In the genomic region with DNA sequence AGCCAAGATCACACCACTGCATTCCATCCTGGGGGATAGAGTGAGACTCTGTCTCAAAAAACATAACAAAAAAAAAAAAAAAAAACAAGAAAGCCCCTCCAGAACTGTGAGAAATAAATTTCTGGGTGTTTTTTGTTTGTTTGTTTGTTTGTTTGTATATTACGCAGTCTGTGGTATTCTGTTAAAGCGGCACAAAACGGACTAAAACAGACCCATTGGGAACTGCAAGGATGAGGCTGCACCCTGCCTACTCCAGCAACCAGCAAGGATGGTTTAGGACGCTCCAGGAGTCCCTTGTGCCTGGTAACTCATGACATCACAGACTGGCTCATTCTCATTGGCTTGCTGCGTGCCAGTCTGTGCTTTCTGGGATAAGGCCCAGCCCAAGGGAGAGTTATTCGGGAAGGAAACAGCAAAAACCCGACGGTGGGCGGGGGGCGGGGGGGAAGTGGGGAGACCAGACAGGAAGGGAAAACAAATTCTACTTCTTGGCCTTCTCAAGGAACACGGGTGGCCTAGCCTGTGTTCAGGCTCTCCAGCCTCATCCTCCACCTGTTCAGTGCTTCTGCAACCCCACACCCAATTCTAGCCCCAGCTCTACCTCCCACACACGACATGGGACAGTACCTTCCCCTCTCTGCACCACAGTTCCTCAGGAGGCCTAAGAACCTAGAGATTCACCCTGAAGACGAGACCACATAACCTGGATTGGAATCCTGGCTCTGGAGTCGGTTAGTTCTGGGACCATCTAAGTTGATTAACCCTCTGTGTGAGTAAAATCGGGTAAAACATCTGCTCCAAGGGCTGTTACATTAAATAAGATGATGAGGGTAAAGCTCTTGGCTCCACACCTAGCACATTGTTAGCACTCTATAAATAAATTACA, we compare ENCODE assay signal across 3 cellular contexts.
TF ChIP-seq lines count a peak whose summit lies in the region.

No MANE protein-coding gene starts in this region.

TF ChIP-seq in HEK293T, 16 proteins besides CTCF, POLR2A, EP300 and RAD21 (continued from another document):
- TF ChIP-seq, protein P1, sequence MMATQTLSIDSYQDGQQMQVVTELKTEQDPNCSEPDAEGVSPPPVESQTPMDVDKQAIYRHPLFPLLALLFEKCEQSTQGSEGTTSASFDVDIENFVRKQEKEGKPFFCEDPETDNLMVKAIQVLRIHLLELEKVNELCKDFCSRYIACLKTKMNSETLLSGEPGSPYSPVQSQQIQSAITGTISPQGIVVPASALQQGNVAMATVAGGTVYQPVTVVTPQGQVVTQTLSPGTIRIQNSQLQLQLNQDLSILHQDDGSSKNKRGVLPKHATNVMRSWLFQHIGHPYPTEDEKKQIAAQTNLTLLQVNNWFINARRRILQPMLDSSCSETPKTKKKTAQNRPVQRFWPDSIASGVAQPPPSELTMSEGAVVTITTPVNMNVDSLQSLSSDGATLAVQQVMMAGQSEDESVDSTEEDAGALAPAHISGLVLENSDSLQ (IDR thresholded peaks at IDR 0.05): peak; percentile 56; the same call in 1 of the 2 replicates
- no peak for TF ChIP-seq HDGF (IDR thresholded peaks at IDR 0.05; ENCODE audit: borderline replicate concordance)

TF ChIP-seq in SK-N-SH treated with all-trans-retinoic acid at 6 μM for 48 hours, 23 proteins besides CTCF, POLR2A, EP300 and RAD21 (continues in another document):
- TF ChIP-seq, protein P2, sequence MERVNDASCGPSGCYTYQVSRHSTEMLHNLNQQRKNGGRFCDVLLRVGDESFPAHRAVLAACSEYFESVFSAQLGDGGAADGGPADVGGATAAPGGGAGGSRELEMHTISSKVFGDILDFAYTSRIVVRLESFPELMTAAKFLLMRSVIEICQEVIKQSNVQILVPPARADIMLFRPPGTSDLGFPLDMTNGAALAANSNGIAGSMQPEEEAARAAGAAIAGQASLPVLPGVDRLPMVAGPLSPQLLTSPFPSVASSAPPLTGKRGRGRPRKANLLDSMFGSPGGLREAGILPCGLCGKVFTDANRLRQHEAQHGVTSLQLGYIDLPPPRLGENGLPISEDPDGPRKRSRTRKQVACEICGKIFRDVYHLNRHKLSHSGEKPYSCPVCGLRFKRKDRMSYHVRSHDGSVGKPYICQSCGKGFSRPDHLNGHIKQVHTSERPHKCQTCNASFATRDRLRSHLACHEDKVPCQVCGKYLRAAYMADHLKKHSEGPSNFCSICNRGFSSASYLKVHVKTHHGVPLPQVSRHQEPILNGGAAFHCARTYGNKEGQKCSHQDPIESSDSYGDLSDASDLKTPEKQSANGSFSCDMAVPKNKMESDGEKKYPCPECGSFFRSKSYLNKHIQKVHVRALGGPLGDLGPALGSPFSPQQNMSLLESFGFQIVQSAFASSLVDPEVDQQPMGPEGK (CRISPR knock-in tag; IDR thresholded peaks at IDR 0.05; ENCODE audit: borderline replicate concordance): no peak
- no peak for TF ChIP-seq TOX (CRISPR knock-in tag; IDR thresholded peaks at IDR 0.05; ENCODE audit: borderline replicate concordance)
- TF ChIP-seq ZNF565 (CRISPR knock-in tag; conservative IDR thresholded peaks at IDR 0.05; ENCODE audit: low read depth): no peak
- TF ChIP-seq PPARA (CRISPR knock-in tag; IDR thresholded peaks at IDR 0.05; ENCODE audit: borderline replicate concordance): no peak
- no peak for TF ChIP-seq ZC3H10 (CRISPR knock-in tag; IDR thresholded peaks at IDR 0.05)
- TF ChIP-seq ESRRG (CRISPR knock-in tag; IDR thresholded peaks at IDR 0.05): no peak
- TF ChIP-seq RARB (CRISPR knock-in tag; IDR thresholded peaks at IDR 0.05): no peak
- TF ChIP-seq, protein P3, sequence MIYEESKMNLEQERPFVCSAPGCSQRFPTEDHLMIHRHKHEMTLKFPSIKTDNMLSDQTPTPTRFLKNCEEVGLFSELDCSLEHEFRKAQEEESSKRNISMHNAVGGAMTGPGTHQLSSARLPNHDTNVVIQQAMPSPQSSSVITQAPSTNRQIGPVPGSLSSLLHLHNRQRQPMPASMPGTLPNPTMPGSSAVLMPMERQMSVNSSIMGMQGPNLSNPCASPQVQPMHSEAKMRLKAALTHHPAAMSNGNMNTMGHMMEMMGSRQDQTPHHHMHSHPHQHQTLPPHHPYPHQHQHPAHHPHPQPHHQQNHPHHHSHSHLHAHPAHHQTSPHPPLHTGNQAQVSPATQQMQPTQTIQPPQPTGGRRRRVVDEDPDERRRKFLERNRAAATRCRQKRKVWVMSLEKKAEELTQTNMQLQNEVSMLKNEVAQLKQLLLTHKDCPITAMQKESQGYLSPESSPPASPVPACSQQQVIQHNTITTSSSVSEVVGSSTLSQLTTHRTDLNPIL (CRISPR knock-in tag; IDR thresholded peaks at IDR 0.05; ENCODE audit: low read depth): no peak
- no peak for TF ChIP-seq ARNTL (CRISPR knock-in tag; IDR thresholded peaks at IDR 0.05; ENCODE audit: borderline replicate concordance, low read depth)
- no peak for TF ChIP-seq OSR1 (CRISPR knock-in tag; IDR thresholded peaks at IDR 0.05)
- TF ChIP-seq ZNF70 (CRISPR knock-in tag; IDR thresholded peaks at IDR 0.05): no peak
- TF ChIP-seq, protein P4, sequence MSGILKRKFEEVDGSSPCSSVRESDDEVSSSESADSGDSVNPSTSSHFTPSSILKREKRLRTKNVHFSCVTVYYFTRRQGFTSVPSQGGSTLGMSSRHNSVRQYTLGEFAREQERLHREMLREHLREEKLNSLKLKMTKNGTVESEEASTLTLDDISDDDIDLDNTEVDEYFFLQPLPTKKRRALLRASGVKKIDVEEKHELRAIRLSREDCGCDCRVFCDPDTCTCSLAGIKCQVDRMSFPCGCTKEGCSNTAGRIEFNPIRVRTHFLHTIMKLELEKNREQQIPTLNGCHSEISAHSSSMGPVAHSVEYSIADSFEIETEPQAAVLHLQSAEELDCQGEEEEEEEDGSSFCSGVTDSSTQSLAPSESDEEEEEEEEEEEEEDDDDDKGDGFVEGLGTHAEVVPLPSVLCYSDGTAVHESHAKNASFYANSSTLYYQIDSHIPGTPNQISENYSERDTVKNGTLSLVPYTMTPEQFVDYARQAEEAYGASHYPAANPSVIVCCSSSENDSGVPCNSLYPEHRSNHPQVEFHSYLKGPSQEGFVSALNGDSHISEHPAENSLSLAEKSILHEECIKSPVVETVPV (CRISPR knock-in tag; IDR thresholded peaks at IDR 0.05): no peak
- TF ChIP-seq, protein P5, sequence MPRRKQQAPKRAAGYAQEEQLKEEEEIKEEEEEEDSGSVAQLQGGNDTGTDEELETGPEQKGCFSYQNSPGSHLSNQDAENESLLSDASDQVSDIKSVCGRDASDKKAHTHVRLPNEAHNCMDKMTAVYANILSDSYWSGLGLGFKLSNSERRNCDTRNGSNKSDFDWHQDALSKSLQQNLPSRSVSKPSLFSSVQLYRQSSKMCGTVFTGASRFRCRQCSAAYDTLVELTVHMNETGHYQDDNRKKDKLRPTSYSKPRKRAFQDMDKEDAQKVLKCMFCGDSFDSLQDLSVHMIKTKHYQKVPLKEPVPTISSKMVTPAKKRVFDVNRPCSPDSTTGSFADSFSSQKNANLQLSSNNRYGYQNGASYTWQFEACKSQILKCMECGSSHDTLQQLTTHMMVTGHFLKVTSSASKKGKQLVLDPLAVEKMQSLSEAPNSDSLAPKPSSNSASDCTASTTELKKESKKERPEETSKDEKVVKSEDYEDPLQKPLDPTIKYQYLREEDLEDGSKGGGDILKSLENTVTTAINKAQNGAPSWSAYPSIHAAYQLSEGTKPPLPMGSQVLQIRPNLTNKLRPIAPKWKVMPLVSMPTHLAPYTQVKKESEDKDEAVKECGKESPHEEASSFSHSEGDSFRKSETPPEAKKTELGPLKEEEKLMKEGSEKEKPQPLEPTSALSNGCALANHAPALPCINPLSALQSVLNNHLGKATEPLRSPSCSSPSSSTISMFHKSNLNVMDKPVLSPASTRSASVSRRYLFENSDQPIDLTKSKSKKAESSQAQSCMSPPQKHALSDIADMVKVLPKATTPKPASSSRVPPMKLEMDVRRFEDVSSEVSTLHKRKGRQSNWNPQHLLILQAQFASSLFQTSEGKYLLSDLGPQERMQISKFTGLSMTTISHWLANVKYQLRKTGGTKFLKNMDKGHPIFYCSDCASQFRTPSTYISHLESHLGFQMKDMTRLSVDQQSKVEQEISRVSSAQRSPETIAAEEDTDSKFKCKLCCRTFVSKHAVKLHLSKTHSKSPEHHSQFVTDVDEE (CRISPR knock-in tag; IDR thresholded peaks at IDR 0.05): no peak
- no peak for TF ChIP-seq ZFP3 (CRISPR knock-in tag; IDR thresholded peaks at IDR 0.05)
- TF ChIP-seq CSDC2 (CRISPR knock-in tag; IDR thresholded peaks at IDR 0.05): no peak

TF ChIP-seq in K562, 482 proteins besides CTCF, POLR2A, EP300 and RAD21 (continued from another document):
- TF ChIP-seq, protein P1 (IDR thresholded peaks at IDR 0.05): peak; percentile 35; the same call in 1 of the 2 replicates
- TF ChIP-seq ELF4 (CRISPR knock-in tag; IDR thresholded peaks at IDR 0.05): no peak
- TF ChIP-seq, protein P6, sequence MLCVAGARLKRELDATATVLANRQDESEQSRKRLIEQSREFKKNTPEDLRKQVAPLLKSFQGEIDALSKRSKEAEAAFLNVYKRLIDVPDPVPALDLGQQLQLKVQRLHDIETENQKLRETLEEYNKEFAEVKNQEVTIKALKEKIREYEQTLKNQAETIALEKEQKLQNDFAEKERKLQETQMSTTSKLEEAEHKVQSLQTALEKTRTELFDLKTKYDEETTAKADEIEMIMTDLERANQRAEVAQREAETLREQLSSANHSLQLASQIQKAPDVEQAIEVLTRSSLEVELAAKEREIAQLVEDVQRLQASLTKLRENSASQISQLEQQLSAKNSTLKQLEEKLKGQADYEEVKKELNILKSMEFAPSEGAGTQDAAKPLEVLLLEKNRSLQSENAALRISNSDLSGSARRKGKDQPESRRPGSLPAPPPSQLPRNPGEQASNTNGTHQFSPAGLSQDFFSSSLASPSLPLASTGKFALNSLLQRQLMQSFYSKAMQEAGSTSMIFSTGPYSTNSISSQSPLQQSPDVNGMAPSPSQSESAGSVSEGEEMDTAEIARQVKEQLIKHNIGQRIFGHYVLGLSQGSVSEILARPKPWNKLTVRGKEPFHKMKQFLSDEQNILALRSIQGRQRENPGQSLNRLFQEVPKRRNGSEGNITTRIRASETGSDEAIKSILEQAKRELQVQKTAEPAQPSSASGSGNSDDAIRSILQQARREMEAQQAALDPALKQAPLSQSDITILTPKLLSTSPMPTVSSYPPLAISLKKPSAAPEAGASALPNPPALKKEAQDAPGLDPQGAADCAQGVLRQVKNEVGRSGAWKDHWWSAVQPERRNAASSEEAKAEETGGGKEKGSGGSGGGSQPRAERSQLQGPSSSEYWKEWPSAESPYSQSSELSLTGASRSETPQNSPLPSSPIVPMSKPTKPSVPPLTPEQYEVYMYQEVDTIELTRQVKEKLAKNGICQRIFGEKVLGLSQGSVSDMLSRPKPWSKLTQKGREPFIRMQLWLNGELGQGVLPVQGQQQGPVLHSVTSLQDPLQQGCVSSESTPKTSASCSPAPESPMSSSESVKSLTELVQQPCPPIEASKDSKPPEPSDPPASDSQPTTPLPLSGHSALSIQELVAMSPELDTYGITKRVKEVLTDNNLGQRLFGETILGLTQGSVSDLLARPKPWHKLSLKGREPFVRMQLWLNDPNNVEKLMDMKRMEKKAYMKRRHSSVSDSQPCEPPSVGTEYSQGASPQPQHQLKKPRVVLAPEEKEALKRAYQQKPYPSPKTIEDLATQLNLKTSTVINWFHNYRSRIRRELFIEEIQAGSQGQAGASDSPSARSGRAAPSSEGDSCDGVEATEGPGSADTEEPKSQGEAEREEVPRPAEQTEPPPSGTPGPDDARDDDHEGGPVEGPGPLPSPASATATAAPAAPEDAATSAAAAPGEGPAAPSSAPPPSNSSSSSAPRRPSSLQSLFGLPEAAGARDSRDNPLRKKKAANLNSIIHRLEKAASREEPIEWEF (CRISPR knock-in tag; IDR thresholded peaks at IDR 0.05): no peak
- 0 out of 2 replicates have a peak, but pooled peaks have one; percentile 14 for TF ChIP-seq BHLHE40 (IDR thresholded peaks at IDR 0.05; ENCODE audit: low read length)
- TF ChIP-seq, protein P7, sequence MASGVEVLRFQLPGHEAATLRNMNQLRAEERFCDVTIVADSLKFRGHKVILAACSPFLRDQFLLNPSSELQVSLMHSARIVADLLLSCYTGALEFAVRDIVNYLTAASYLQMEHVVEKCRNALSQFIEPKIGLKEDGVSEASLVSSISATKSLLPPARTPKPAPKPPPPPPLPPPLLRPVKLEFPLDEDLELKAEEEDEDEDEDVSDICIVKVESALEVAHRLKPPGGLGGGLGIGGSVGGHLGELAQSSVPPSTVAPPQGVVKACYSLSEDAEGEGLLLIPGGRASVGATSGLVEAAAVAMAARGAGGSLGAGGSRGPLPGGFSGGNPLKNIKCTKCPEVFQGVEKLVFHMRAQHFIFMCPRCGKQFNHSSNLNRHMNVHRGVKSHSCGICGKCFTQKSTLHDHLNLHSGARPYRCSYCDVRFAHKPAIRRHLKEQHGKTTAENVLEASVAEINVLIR (CRISPR knock-in tag; IDR thresholded peaks at IDR 0.05): peak; percentile 58; the same call in 1 of the 2 replicates
- no peak for TF ChIP-seq TAF7 (tag; IDR thresholded peaks at IDR 0.05)
- no peak for TF ChIP-seq TBL1XR1 (IDR thresholded peaks at IDR 0.05; ENCODE audit: low read length in 2 of 2)
- peak; percentile 53 for TF ChIP-seq NFYB (IDR thresholded peaks at IDR 0.05; ENCODE audit: extremely low read depth, insufficient read length)
- no peak for TF ChIP-seq MAZ (CRISPR knock-in tag; conservative IDR thresholded peaks at IDR 0.05 in 1 of 2, IDR thresholded peaks at IDR 0.05 in 1 of 2)
- TF ChIP-seq TAF15 (IDR thresholded peaks at IDR 0.05; ENCODE audit: low read depth, low read length): no peak
- TF ChIP-seq NR2C2 (CRISPR knock-in tag; IDR thresholded peaks at IDR 0.05): no peak
- TF ChIP-seq NR2C2 (tag; IDR thresholded peaks at IDR 0.05): 0 out of 2 replicates have a peak, but pooled peaks have one; percentile 14
- peak; percentile 80 for TF ChIP-seq CREB1 (IDR thresholded peaks at IDR 0.05)
- peak; percentile 87 for TF ChIP-seq CREB1 (CRISPR knock-in tag; IDR thresholded peaks at IDR 0.05)
- TF ChIP-seq FOS (IDR thresholded peaks at IDR 0.05; ENCODE audit: extremely low read depth, insufficient read length): peak; percentile 39
- TF ChIP-seq CREM (IDR thresholded peaks at IDR 0.05; ENCODE audit: low read depth): peak; percentile 95
